ENCODE assay signal across 8 cellular contexts in genomic region chr1:100250264-100250663, GRCh38. TPM values are rescaled to one million over a fixed set of nuclear protein-coding genes. Genes with fewer than 3 reads are reported as not detected.
DNase-seq lines count a peak whose midpoint lies in the region; ATAC-seq and TF ChIP-seq lines count a peak whose summit lies in the region.

No MANE protein-coding gene starts in this region.

- H3K27me3 ChIP-seq in GM06990 (replicated peaks; ENCODE audit: control insufficient read depth, insufficient read depth, low read length) (no peaks in the 10 kb centered on the region), Peyer's patch (no peaks in the 10 kb centered on the region), skeletal muscle tissue (ENCODE audit: control insufficient read depth in 3 of 3, insufficient read depth in 3 of 3, low read length in 3 of 3) (no peaks in the 10 kb centered on the region)

- H3K27ac ChIP-seq in Peyer's patch (peak overlapping the region; percentile 77 to 88 (median 84)), skeletal muscle tissue (ENCODE audit: low read depth, low read length) (peak overlapping the region; percentile 88)

- H3K36me3 ChIP-seq in GM06990 (ENCODE audit: control insufficient read depth, insufficient read depth, low read length) = no peaks in the 10 kb centered on the region
- H3K36me3 ChIP-seq in Peyer's patch = no peaks in the 10 kb centered on the region
- H3K36me3 ChIP-seq in skeletal muscle tissue (ENCODE audit: control insufficient read depth in 3 of 3, insufficient read depth in 3 of 3, low read length in 3 of 3) = peaks cover 0 to 4% (median 0%) of the 10 kb centered on the region in 3 donors
- H3K36me3 ChIP-seq in mucosa of descending colon (ENCODE audit: low read depth) = no peaks in the 10 kb centered on the region

- ATAC-seq in GM18517 (IDR thresholded peaks at IDR 0.05; ENCODE audit: unreplicated experiment) (no peak), mucosa of descending colon (no peak)

- DNase-seq in GM06990 (ENCODE audit: extremely low read depth, insufficient read length) = no peak
- DNase-seq in Peyer's patch = no peak
- no peak for DNase-seq in foreskin fibroblast
- DNase-seq in activated T-cell treated with anti-CD3 and anti-CD28 coated beads, Interleukin-2, amount 50 U/mL, for 1 hour = no peak
- no peak for DNase-seq in effector CD8-positive, alpha-beta T cell (lab: John Stamatoyannopoulos, UW)
- no peak for DNase-seq in mucosa of descending colon

- no peak for TF ChIP-seq POLR2A in Peyer's patch (IDR thresholded peaks at IDR 0.05)

- intact Hi-C loops in mucosa of descending colon (cut with DNase I, micrococcal nuclease) = no loop called here

- H3K9me3 ChIP-seq in Peyer's patch (no peaks in the 10 kb centered on the region), skeletal muscle tissue (ENCODE audit: control insufficient read depth in 3 of 3, low read length in 3 of 3) (no peaks in the 10 kb centered on the region), mucosa of descending colon (no peaks in the 10 kb centered on the region)

- H3K9ac ChIP-seq in skeletal muscle tissue (ENCODE audit: low read depth in 1 of 3, low read length in 3 of 3) = peak overlapping the region; percentile 53 to 99 (median 91)

- TF ChIP-seq CTCF in GM06990 (IDR thresholded peaks at IDR 0.05; ENCODE audit: insufficient read depth, low read length, poor library complexity, severe bottlenecking) (no peak), Peyer's patch (IDR thresholded peaks at IDR 0.05) (no peak), foreskin fibroblast (IDR thresholded peaks at IDR 0.05; ENCODE audit: low read depth, low read length) (no peak), mucosa of descending colon (IDR thresholded peaks at IDR 0.05) (no peak)

- H3K4me1 ChIP-seq in Peyer's patch = peaks cover 0 to 11% (median 0%) of the 10 kb centered on the region in 4 donors
- H3K4me1 ChIP-seq in skeletal muscle tissue (ENCODE audit: control insufficient read depth in 3 of 3, insufficient read depth in 3 of 3, low read length in 3 of 3) = peaks cover 11 to 22% (median 16%) of the 10 kb centered on the region in 3 donors
- peaks cover 7% of the 10 kb centered on the region for H3K4me1 ChIP-seq in mucosa of descending colon (ENCODE audit: low read depth)

- peak overlapping the region; percentile 99 for H3K4me3 ChIP-seq in GM06990 (replicated peaks; ENCODE audit: low read depth, low read length)
- peak overlapping the region; percentile 59 to 98 (median 73) for H3K4me3 ChIP-seq in Peyer's patch
- peak overlapping the region; percentile 91 to 99 for H3K4me3 ChIP-seq in foreskin fibroblast (ENCODE audit: low read depth in 1 of 2, low read length in 2 of 2)
- H3K4me3 ChIP-seq in skeletal muscle tissue (ENCODE audit: low read length in 3 of 3) = peak overlapping the region; percentile 98 to 100 (median 100)
- H3K4me3 ChIP-seq in mucosa of descending colon = no peak overlapping the region

RNA-seq across cellular contexts. Expression of gene DBT, which starts 0.6 kb away (rescaled TPM):
- total RNA-seq in Peyer's patch = 1 to 10 TPM; 4.0 to 6.0 (median 5.0) TPM
- total RNA-seq in skeletal muscle tissue = 4.7 TPM
- total RNA-seq in mucosa of descending colon = 10 to 100 TPM; 12.4 to 20.7 (median 14.6) TPM

RNA-seq across cellular contexts. Expression of gene RTCA, which starts 15.8 kb away (rescaled TPM):
- total RNA-seq in Peyer's patch (10 to 100 TPM; 31.5 to 71.8 (median 46.7) TPM), skeletal muscle tissue (28.7 TPM), mucosa of descending colon (10 to 100 TPM; 35.0 to 40.1 (median 36.3) TPM)
